In the genomic region with DNA sequence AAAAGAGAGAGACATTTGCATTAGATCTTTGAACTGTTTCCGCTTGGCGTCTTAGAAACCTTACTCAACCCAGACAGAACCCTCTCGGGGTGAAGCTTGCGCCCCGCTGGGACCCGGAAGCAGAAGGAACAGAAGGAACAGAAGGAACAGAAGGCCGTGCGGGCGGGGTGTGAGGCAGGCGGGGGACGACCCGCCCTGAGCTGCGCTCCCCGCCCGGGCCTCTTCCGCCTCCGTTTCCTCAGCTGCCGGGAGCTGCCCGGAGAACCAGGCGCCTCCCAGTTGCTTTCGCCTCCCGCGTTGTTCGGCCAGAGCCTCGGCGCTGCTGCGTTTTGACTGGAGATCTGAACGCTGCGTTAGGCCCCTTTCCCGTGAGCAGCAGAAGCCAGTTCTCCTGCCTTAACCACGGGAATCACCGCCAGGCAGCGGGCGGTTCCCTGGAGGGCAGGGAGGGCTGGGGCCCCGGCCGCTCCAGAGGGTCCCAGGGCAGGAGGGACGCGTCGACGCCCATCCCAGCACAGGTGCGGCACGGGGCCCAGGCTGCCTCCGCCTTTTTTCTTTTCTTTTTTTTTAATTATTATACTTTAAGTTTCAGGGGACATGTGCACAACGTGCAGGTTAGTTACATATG, we compare ENCODE assay signal across 9 cellular contexts. TPM values are rescaled to one million over a fixed set of nuclear protein-coding genes. Genes with fewer than 3 reads are reported as not detected.
DNase-seq lines count a peak whose midpoint lies in the region; ATAC-seq and TF ChIP-seq lines count a peak whose summit lies in the region.
"Had no signal": no experiment of that assay in that cellular context is flagged by ENCODE, and none has a peak within 500 bp of the region (broad histone marks: within the 10 kb centered on the region; RNA-seq: fewer than 3 reads in every experiment).

No MANE protein-coding gene starts in this region.

- CTCF ChIA-PET in activated CD4-positive, alpha-beta T cell treated with anti-CD3 and anti-CD28 coated beads, Interleukin-2, amount 10 ng/mL, durations not matched to agents 7 days and 5 days (lab: Charles Lee), result no interaction called here

- ATAC-seq in GM21381 (IDR thresholded peaks at IDR 0.05; ENCODE audit: unreplicated experiment) (peak; percentile 64), left cardiac atrium (peak; percentile 77 to 82), HG02763 (IDR thresholded peaks at IDR 0.05; ENCODE audit: unreplicated experiment) (no peak), GM18909 (IDR thresholded peaks at IDR 0.05; ENCODE audit: poor library complexity, unreplicated experiment) (no peak)

- H3K4me1 Mint-ChIP-seq in CD14-positive monocyte, result peaks cover 32% of the 10 kb centered on the region
- H3K4me1 Mint-ChIP-seq in activated CD4-positive, alpha-beta T cell treated with anti-CD3 and anti-CD28 coated beads, Interleukin-2, amount 10 ng/mL, durations not matched to agents 7 days and 5 days, result no peaks in the 10 kb centered on the region
- H3K4me1 Mint-ChIP-seq: brain had no signal

- peaks cover 0 to 6% (median 3%) of the 10 kb centered on the region in 3 donors for H3K27me3 Mint-ChIP-seq in CD14-positive monocyte (ENCODE audit: low read depth in 3 of 3)
- no peaks in the 10 kb centered on the region for H3K27me3 Mint-ChIP-seq in activated CD4-positive, alpha-beta T cell treated with anti-CD3 and anti-CD28 coated beads, Interleukin-2, amount 10 ng/mL, durations not matched to agents 7 days and 5 days

- POLR2A ChIA-PET in activated CD4-positive, alpha-beta T cell treated with anti-CD3 and anti-CD28 coated beads, Interleukin-2, amount 10 ng/mL, durations not matched to agents 7 days and 5 days (lab: Charles Lee), result interaction anchor here (0.6 kb wide), 1 partner anchor 18 kb away, joined by 3 read pairs; no protein-coding TSS in a partner anchor

- H3K4me3 Mint-ChIP-seq in CD14-positive monocyte, result peak overlapping the region; percentile 63 to 80
- peak overlapping the region; percentile 63 for H3K4me3 Mint-ChIP-seq in activated CD4-positive, alpha-beta T cell treated with anti-CD3 and anti-CD28 coated beads, Interleukin-2, amount 10 ng/mL, durations not matched to agents 7 days and 5 days
- H3K4me3 Mint-ChIP-seq: brain had no signal

- peak overlapping the region; percentile 30 to 90 (median 87) for H3K27ac Mint-ChIP-seq in CD14-positive monocyte
- peak overlapping the region; percentile 83 for H3K27ac Mint-ChIP-seq in activated CD4-positive, alpha-beta T cell treated with anti-CD3 and anti-CD28 coated beads, Interleukin-2, amount 10 ng/mL, durations not matched to agents 7 days and 5 days
- H3K27ac Mint-ChIP-seq: brain had no signal

- TF ChIP-seq CTCF in CD14-positive monocyte (IDR thresholded peaks at IDR 0.05), result no peak

- peaks cover 6 to 21% of the 10 kb centered on the region in 2 donors for H3K36me3 Mint-ChIP-seq in CD14-positive monocyte
- peaks cover 3% of the 10 kb centered on the region for H3K36me3 Mint-ChIP-seq in activated CD4-positive, alpha-beta T cell treated with anti-CD3 and anti-CD28 coated beads, Interleukin-2, amount 10 ng/mL, durations not matched to agents 7 days and 5 days (ENCODE audit: low read depth)
- H3K36me3 Mint-ChIP-seq: brain had no signal

- intact Hi-C loops in CD14-positive monocyte (cut with micrococcal nuclease) (no loop called here), left cardiac atrium (cut with DNase I) (no loop called here)

- peaks cover 16 to 39% (median 30%) of the 10 kb centered on the region in 7 donors for H3K9me3 Mint-ChIP-seq in CD14-positive monocyte
- peaks cover 20% of the 10 kb centered on the region for H3K9me3 Mint-ChIP-seq in activated CD4-positive, alpha-beta T cell treated with anti-CD3 and anti-CD28 coated beads, Interleukin-2, amount 10 ng/mL, durations not matched to agents 7 days and 5 days

- no peak for DNase-seq in CD14-positive monocyte (ENCODE audit: low spot score)
- DNase-seq in activated CD4-positive, alpha-beta T cell treated with anti-CD3 and anti-CD28 coated beads, Interleukin-2, amount 10 ng/mL, durations not matched to agents 7 days and 5 days, result peak; percentile 42
- DNase-seq in left cardiac atrium, result peak; percentile 52
- DNase-seq in dedifferentiated amniotic fluid mesenchymal stem cell (ENCODE audit: extremely low spot score), result no peak
- DNase-seq in DMS53 (lab: John Stamatoyannopoulos, UW), result no peak

RNA-seq across cellular contexts. Expression of a gene that starts 19.3 kb away (rescaled TPM):
- polyA plus RNA-seq in CD14-positive monocyte, result 1 to 10 TPM; 2.8 to 3.0 TPM
- total RNA-seq in activated CD4-positive, alpha-beta T cell treated with anti-CD3 and anti-CD28 coated beads, Interleukin-2, amount 10 ng/mL, durations not matched to agents 7 days and 5 days, result under 1 TPM in 1 of 2 experiments, not detected in 1; 0.10 TPM
- total RNA-seq in left cardiac atrium, result 1 to 10 TPM; 1.7 to 2.4 TPM

Comparison
In these comparisons a context has a peak if more than half of its experiments do, and no peak if none do; other contexts are left out.
1. DNase-seq: peak in activated CD4-positive, alpha-beta T cell treated with anti-CD3 and anti-CD28 coated beads, Interleukin-2, amount 10 ng/mL, durations not matched to agents 7 days and 5 days (single experiment) and left cardiac atrium (single experiment); none in CD14-positive monocyte (single experiment), dedifferentiated amniotic fluid mesenchymal stem cell (single experiment) and DMS53 (single experiment).
2. ATAC-seq: peak in GM21381 (single experiment) and left cardiac atrium (2 of 2); none in HG02763 (single experiment) and GM18909 (single experiment).